Comparison of ENCODE assay signal across 24 cellular contexts in the genomic region with DNA sequence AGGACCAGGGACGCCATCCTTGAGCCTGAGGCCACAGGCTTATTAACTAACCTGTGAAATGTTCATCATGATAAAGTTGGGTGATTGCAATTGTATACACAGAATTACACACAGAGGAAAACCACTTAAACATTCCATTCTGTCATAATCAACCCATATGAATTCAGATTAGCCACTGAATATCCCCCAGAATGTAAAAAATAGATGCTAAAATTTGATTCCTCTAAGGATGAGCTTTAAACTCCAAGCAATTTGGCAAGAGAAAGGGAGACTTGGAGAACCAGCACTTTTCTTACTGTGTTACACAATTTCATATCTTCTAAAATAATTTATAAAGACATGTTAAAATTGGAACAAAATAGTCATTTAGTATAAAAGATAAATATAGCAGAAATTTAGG.
"Had no signal": no experiment of that assay in that cellular context is flagged by ENCODE, and none has a peak within 500 bp of the region (broad histone marks: within the 10 kb centered on the region; RNA-seq: fewer than 3 reads in every experiment).

No MANE protein-coding gene starts in this region.

- H3K9me3 ChIP-seq: esophagus muscularis mucosa, gastroesophageal sphincter, neutrophil, pancreas, prostate gland, suprapubic skin, tibial artery, upper lobe of right lung had no signal

- H3K36me3 ChIP-seq: esophagus muscularis mucosa, gastroesophageal sphincter, neutrophil, pancreas, prostate gland, suprapubic skin, tibial artery, upper lobe of right lung had no signal

- H3K4me1 ChIP-seq: pancreas, prostate gland, upper lobe of right lung had no signal

- H3K4me3 ChIP-seq: esophagus muscularis mucosa, gastroesophageal sphincter, pancreas, prostate gland, smooth muscle cell, suprapubic skin, tibial artery, upper lobe of right lung had no signal

- H3K27me3 ChIP-seq: esophagus muscularis mucosa, gastroesophageal sphincter, neutrophil, pancreas, suprapubic skin, upper lobe of right lung had no signal

- H3K27ac ChIP-seq: esophagus muscularis mucosa, gastroesophageal sphincter, neutrophil, pancreas, prostate gland, suprapubic skin, tibial artery, upper lobe of right lung had no signal

- DNase-seq: activated B cell treated with CpG ODN at 0.5 μM for 24 hours; activated CD4-positive, alpha-beta T cell treated with anti-CD3 and anti-CD28 coated beads, Interleukin-2, amount 50 U/mL, for 1 hour; activated CD8-positive, alpha-beta memory T cell treated with anti-CD3 and anti-CD28 coated beads, Interleukin-2, amount 10 ng/mL, durations not matched to agents 7 days and 5 days; activated CD8-positive, alpha-beta T cell treated with anti-CD3 and anti-CD28 coated beads for 36 hours; activated naive CD8-positive, alpha-beta T cell treated with anti-CD3 and anti-CD28 coated beads, Interleukin-2, amount 50 U/mL, for 24 hours; activated T-cell treated with anti-CD3 and anti-CD28 coated beads, Interleukin-2, amount 50 U/mL, for 48 hours; effector CD4-positive, alpha-beta T cell; head of caudate nucleus; hippocampal formation; left cardiac atrium; left ventricle myocardium superior; nephron progenitor cell; pancreas; stimulated activated CD4-positive, alpha-beta T cell treated with anti-CD3 and anti-CD28 coated beads, Interleukin-15, amount 100 ng/mL, for 24 hours; stimulated activated CD4-positive, alpha-beta T cell treated with anti-CD3 and anti-CD28 coated beads, Interleukin-2, amount 100 ng/mL, for 24 hours; stimulated activated naive B cell treated with anti-CD40 and anti-IgM and Interleukin-4, amounts not matched to agents 10 μg/mL and 1 μg/mL and 100 μg/mL, for 72 hours; tibial artery; upper lobe of right lung had no signal

- ATAC-seq: activated CD8-positive, alpha-beta memory T cell treated with anti-CD3 and anti-CD28 coated beads, Interleukin-2, amount 10 ng/mL, durations not matched to agents 7 days and 5 days; activated CD8-positive, alpha-beta T cell treated with anti-CD3 and anti-CD28 coated beads for 36 hours; activated naive CD8-positive, alpha-beta T cell treated with anti-CD3 and anti-CD28 coated beads, Interleukin-2, amount 50 U/mL, for 24 hours; gastroesophageal sphincter; left cardiac atrium; left ventricle myocardium superior; pancreas; stimulated activated naive B cell treated with anti-CD40 and anti-IgM and Interleukin-4, amounts not matched to agents 10 μg/mL and 1 μg/mL and 100 μg/mL, for 72 hours; upper lobe of right lung had no signal

- H3K4me2 ChIP-seq: smooth muscle cell had no signal
